8 cellular contexts compared by ENCODE assay signal in the genomic region with DNA sequence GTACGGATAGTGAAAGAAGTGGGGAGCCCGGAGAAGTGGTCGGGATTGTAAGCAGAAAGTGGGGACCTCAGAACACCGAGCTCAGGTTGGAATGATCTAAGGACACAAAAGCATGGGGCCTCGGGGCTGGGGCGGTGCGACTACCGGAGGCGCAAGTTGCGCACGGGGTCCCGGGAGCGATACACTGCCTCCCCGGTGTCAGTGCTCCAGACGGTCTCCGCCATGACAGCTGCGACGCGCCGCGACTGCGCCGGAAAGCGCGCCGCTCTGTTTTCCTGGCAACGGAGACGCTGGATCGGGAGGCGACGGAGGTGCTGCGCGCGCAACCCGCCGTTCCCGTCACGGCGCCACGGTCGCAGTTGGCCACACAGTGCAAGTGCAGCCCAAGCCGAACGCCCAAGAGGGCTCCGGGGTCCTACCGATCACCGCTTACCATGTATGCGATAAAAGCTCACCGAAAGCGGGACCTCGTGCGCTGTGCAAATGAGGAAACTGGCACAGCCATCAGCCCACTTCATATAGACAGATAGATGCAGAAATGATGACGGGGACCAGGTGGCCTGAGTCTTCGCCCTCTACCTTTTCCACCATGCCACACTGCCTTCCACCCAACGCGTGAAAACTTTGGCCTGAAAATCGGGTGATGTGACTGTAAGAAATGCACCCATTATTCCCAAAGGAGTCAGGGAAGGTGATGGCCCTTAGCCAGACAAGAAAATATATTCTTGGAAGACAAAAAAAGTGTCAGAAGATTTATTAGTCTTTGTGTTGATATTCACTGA. TPM values are rescaled to one million over a fixed set of nuclear protein-coding genes. Genes with fewer than 3 reads are reported as not detected.
DNase-seq lines count a peak whose midpoint lies in the region; ATAC-seq and TF ChIP-seq lines count a peak whose summit lies in the region.

A gene (minus strand): TSS at position 249 of the 782 bp plus-strand sequence. CDS start 25 bp downstream, at position 224.

- peak; percentile 35 for TF ChIP-seq CTCF in HFF-Myc (IDR thresholded peaks at IDR 0.05; ENCODE audit: low read depth, low read length, missing control alignments)
- TF ChIP-seq CTCF in gastroesophageal sphincter (IDR thresholded peaks at IDR 0.05), result peak; percentile 31 to 83 (median 77)

- no peak for TF ChIP-seq EP300 in gastroesophageal sphincter (IDR thresholded peaks at IDR 0.05)

- peaks cover 0 to 28% of the 10 kb centered on the region in 2 donors for H3K36me3 ChIP-seq in gastroesophageal sphincter

- peaks cover 0 to 13% (median 0%) of the 10 kb centered on the region in 3 donors for H3K4me1 ChIP-seq in gastroesophageal sphincter

- ATAC-seq in gastroesophageal sphincter, result peak; percentile 100

- DNase-seq in HFF-Myc (ENCODE audit: extremely low read depth, low read depth), result peak; percentile 85
- peak; percentile 94 for DNase-seq in MV-4-11 (lab: John Stamatoyannopoulos, UW)
- DNase-seq in SK-MEL-5 (ENCODE audit: low read depth, low spot score), result peak; percentile 95
- peak; percentile 96 for DNase-seq in activated naive CD4-positive, alpha-beta T cell treated with Interleukin-2 at 50 U/mL for 16 hours
- peak; percentile 52 for DNase-seq in non-pigmented ciliary epithelial cell (ENCODE audit: low read depth)
- peak; percentile 94 for DNase-seq in superior temporal gyrus (ENCODE audit: extremely low spot score)

- no peaks in the 10 kb centered on the region for H3K9me3 ChIP-seq in gastroesophageal sphincter

- TF ChIP-seq POLR2A in gastroesophageal sphincter (IDR thresholded peaks at IDR 0.05), result peak; percentile 44 to 54

- H3K4me3 ChIP-seq in GM08714 (ENCODE audit: low read length), result peak within 1 kb of the TSS; percentile 71
- H3K4me3 ChIP-seq in HFF-Myc (replicated peaks; ENCODE audit: low read depth, low read length), result peak within 1 kb of the TSS; percentile 73
- H3K4me3 ChIP-seq in gastroesophageal sphincter, result peak within 1 kb of the TSS; percentile 52 to 80

- WGBS in gastroesophageal sphincter (ENCODE audit: low coverage in 1 of 2), 2 donors, result 2 to 4% methylated on average over 12 to 18 of the region's 56 CpGs

- in situ Hi-C loops in SK-MEL-5 (cut with HindIII; ENCODE audit: low pct_unique_long_range_greater_than_20kb, low sequenced_read_pairs), result no loop called here

- H3K27ac ChIP-seq in gastroesophageal sphincter, result peak within 1 kb of the TSS; percentile 9 to 87 (median 84)

- H3K27me3 ChIP-seq in gastroesophageal sphincter, result no peaks in the 10 kb centered on the region

RNA-seq across cellular contexts. Expression of the gene that starts here (rescaled TPM):
- total RNA-seq in SK-MEL-5 (2014; rRNA removed; shearing (Covaris generic)), result 13.7 and 15.0 TPM in 2 replicates
- polyA plus RNA-seq in SK-MEL-5 (2015; cell fraction: cytosol; rRNA removed), result 15.8 and 20.5 TPM in 2 replicates
- 113 and 122 TPM in 2 replicates for polyA plus RNA-seq in SK-MEL-5 (2015; cell fraction: nucleus; rRNA removed)
- 1 to 10 TPM; 6.7 to 9.3 (median 7.9) TPM for total RNA-seq in gastroesophageal sphincter

Comparison
In these comparisons a context has a peak if more than half of its experiments do, and no peak if none do; other contexts are left out.
1. Peak in every context shown above with its lines: DNase-seq, ATAC-seq, H3K4me3 ChIP-seq and H3K27ac ChIP-seq.